ENCODE assay signal across 1 cellular context in the genomic region with DNA sequence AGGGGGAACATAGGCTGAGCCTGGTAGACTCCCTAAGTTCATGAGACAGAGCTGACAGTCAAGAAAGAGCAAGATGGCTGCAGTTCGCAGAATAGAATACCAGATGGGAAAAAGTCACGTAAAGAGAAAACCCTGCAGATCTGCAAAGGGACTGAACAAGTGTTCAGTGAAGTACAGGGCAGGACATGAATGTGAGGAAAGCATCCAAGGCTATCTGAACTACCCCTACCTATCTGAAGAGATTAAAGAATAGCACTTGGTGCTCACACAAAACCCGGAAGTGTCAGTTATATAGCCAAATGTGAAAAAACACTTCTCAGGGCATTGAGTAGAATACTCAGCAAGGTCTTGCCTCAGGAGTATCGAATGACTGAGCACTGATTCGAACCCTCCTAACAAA.
TF ChIP-seq lines count a peak whose summit lies in the region.

No MANE protein-coding gene starts in this region.

TF ChIP-seq in GM23338, 12 proteins besides CTCF, POLR2A, EP300 and RAD21 (continued from another document):
- TF ChIP-seq, protein P1, sequence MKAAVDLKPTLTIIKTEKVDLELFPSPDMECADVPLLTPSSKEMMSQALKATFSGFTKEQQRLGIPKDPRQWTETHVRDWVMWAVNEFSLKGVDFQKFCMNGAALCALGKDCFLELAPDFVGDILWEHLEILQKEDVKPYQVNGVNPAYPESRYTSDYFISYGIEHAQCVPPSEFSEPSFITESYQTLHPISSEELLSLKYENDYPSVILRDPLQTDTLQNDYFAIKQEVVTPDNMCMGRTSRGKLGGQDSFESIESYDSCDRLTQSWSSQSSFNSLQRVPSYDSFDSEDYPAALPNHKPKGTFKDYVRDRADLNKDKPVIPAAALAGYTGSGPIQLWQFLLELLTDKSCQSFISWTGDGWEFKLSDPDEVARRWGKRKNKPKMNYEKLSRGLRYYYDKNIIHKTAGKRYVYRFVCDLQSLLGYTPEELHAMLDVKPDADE (IDR thresholded peaks at IDR 0.05) = no peak
